8 cellular contexts compared by ENCODE assay signal in genomic region chr4:38319456-38320348, GRCh38.
A peak's percentile ranks its signal among the peaks of the same experiment; 100 is the strongest.
DNase-seq lines count a peak whose midpoint lies in the region; TF ChIP-seq lines count a peak whose summit lies in the region.

No MANE protein-coding gene starts in this region.

- H3K36me3 Mint-ChIP-seq in H9 (ENCODE audit: insufficient read depth in 1 of 3, low read depth in 3 of 3) = no peaks in the 10 kb centered on the region; a peak in 1 of 7 replicates
- peaks cover 12% of the 10 kb centered on the region for H3K36me3 Mint-ChIP-seq in activated naive CD4-positive, alpha-beta T cell treated with anti-CD3 and anti-CD28 coated beads, Interleukin-2, amount 10 ng/mL, durations not matched to agents 7 days and 5 days

- H2AK5ac ChIP-seq in H9 (ENCODE audit: insufficient read length, low read length) = no peak overlapping the region

- no peak overlapping the region for H3K56ac ChIP-seq in H9 (ENCODE audit: insufficient read length, low read depth, low read length)

- no peak overlapping the region for H3T11ph ChIP-seq in H9 (ENCODE audit: low read length)

- no peak overlapping the region for H3K18ac ChIP-seq in H9 (ENCODE audit: insufficient read length, low read depth, low read length)

- no peak overlapping the region for H2BK15ac ChIP-seq in H9 (ENCODE audit: low read depth, low read length)

- H3K9me3 Mint-ChIP-seq in H9 = peaks cover 0 to 8% of the 10 kb centered on the region in 2 experiments; a peak in 4 of 5 replicates
- peaks cover 11% of the 10 kb centered on the region for H3K9me3 Mint-ChIP-seq in activated naive CD4-positive, alpha-beta T cell treated with anti-CD3 and anti-CD28 coated beads, Interleukin-2, amount 10 ng/mL, durations not matched to agents 7 days and 5 days

- H3K4ac ChIP-seq in H9 (ENCODE audit: low read depth, low read length) = no peak overlapping the region

- no peaks in the 10 kb centered on the region for H4K20me1 ChIP-seq in H9 (ENCODE audit: control insufficient read depth, insufficient read depth, insufficient read length)
- H4K20me1 ChIP-seq in osteoblast (ENCODE audit: insufficient read depth, low read length) = no peaks in the 10 kb centered on the region

- H4K5ac ChIP-seq in H9 (ENCODE audit: insufficient read length, low read depth, low read length) = no peak overlapping the region

- no peak overlapping the region for H3K4me2 ChIP-seq in H9 (ENCODE audit: insufficient read depth, insufficient read length, low read length)
- peak overlapping the region; percentile 87 for H3K4me2 ChIP-seq in osteoblast (ENCODE audit: insufficient read depth, low read length)

- no peak overlapping the region for H3K9ac ChIP-seq in H9 (ENCODE audit: extremely low read depth, insufficient read length, low read length)

- no peak overlapping the region for H3K23ac ChIP-seq in H9 (ENCODE audit: insufficient read length, low read depth, low read length)

- H3K4me3 ChIP-seq in osteoblast (ENCODE audit: insufficient read depth, low read length) = peak overlapping the region; percentile 63

- no peak overlapping the region; a peak in 1 of 5 replicates for H3K4me3 Mint-ChIP-seq in H9
- peak overlapping the region; percentile 74 for H3K4me3 Mint-ChIP-seq in activated naive CD4-positive, alpha-beta T cell treated with anti-CD3 and anti-CD28 coated beads, Interleukin-2, amount 10 ng/mL, durations not matched to agents 7 days and 5 days

- no peaks in the 10 kb centered on the region for H3K36me3 ChIP-seq in osteoblast (ENCODE audit: insufficient read depth, low read length)

- CTCF ChIA-PET in activated naive CD4-positive, alpha-beta T cell treated with anti-CD3 and anti-CD28 coated beads, Interleukin-2, amount 10 ng/mL, durations not matched to agents 7 days and 5 days (lab: Charles Lee) = interaction anchor here (0.6 to 6.0 kb wide), 21 partner anchors 9 to 419 kb away, joined by 3 to 79 read pairs (median 4); no protein-coding TSS in a partner anchor

- no peak overlapping the region for H2BK120ac ChIP-seq in H9 (ENCODE audit: low read depth, low read length, poor library complexity, severe bottlenecking)

- H3K27me3 ChIP-seq in H9 (ENCODE audit: insufficient read depth, low read length) = no peaks in the 10 kb centered on the region
- H3K27me3 ChIP-seq in osteoblast (ENCODE audit: insufficient read depth, low read length) = no peaks in the 10 kb centered on the region

- peaks cover 1% of the 10 kb centered on the region for H3K27me3 Mint-ChIP-seq in H9 (ENCODE audit: low read depth)
- H3K27me3 Mint-ChIP-seq in activated naive CD4-positive, alpha-beta T cell treated with anti-CD3 and anti-CD28 coated beads, Interleukin-2, amount 10 ng/mL, durations not matched to agents 7 days and 5 days = peaks cover 4% of the 10 kb centered on the region

- H3K14ac ChIP-seq in H9 (ENCODE audit: insufficient read depth, low read length) = no peak overlapping the region

- no CpG with 5 or more reads among the region's 17 CpGs for WGBS in H9 (ENCODE audit: extremely low coverage, insufficient read length, low lambda C conversion rate)

- no peaks in the 10 kb centered on the region; the same call in 1 of the 2 replicates for H3K4me1 ChIP-seq in H9 (ENCODE audit: insufficient read depth, low read length)
- H3K4me1 ChIP-seq in osteoblast (ENCODE audit: insufficient read depth, low read length) = peaks cover 20% of the 10 kb centered on the region

- H4K8ac ChIP-seq in H9 (replicated peaks; ENCODE audit: insufficient read length, low read depth, low read length) = no peak overlapping the region

- H3K79me1 ChIP-seq in H9 (ENCODE audit: insufficient read depth, low read depth, low read length, poor library complexity, severe bottlenecking) = no peaks in the 10 kb centered on the region

- peak overlapping the region; percentile 68 to 90 (median 79); a peak in 3 of 7 replicates for H3K27ac Mint-ChIP-seq in H9
- peak overlapping the region; percentile 97 for H3K27ac Mint-ChIP-seq in activated naive CD4-positive, alpha-beta T cell treated with anti-CD3 and anti-CD28 coated beads, Interleukin-2, amount 10 ng/mL, durations not matched to agents 7 days and 5 days

- H4K91ac ChIP-seq in H9 (ENCODE audit: insufficient read length, low read depth, low read length) = no peak overlapping the region

- no peak overlapping the region for H3K27ac ChIP-seq in H9 (ENCODE audit: insufficient read length, low read depth, low read length)
- peak overlapping the region; percentile 76 for H3K27ac ChIP-seq in osteoblast (ENCODE audit: low read depth, low read length)
- H3K27ac ChIP-seq in temporal lobe (ENCODE audit: low read depth, low read length) = peak overlapping the region; percentile 69

- H3K79me2 ChIP-seq in H9 (ENCODE audit: insufficient read depth, low read length) = no peaks in the 10 kb centered on the region
- H3K79me2 ChIP-seq in osteoblast (ENCODE audit: insufficient read depth, low read length) = no peaks in the 10 kb centered on the region

- H3K23me2 ChIP-seq in H9 (ENCODE audit: insufficient read length, low read depth, low read length, poor library complexity, severe bottlenecking) = no peaks in the 10 kb centered on the region

- H2BK20ac ChIP-seq in H9 (ENCODE audit: low read depth, low read length, poor library complexity, severe bottlenecking) = no peak overlapping the region

- DNase-seq in DMS79 treated with DMSO at 0.1 percent for 48 hours (lab: John Stamatoyannopoulos, UW) = peak; percentile 12
- peak; percentile 91 for DNase-seq in H9
- peak; percentile 87 for DNase-seq in MV-4-11 (lab: John Stamatoyannopoulos, UW)
- peak; percentile 84 for DNase-seq in SK-N-DZ (ENCODE audit: low spot score)
- peak; percentile 95 for DNase-seq in activated naive CD4-positive, alpha-beta T cell treated with anti-CD3 and anti-CD28 coated beads, Interleukin-2, amount 10 ng/mL, durations not matched to agents 7 days and 5 days
- peak; percentile 87 for DNase-seq in germinal center (ENCODE audit: low spot score)
- DNase-seq in osteoblast (ENCODE audit: insufficient read length, low spot score, missing footprints) = peak; percentile 92

- no peaks in the 10 kb centered on the region for H3K9me3 ChIP-seq in H9 (ENCODE audit: control insufficient read depth, low read depth, low read length)
- H3K9me3 ChIP-seq in osteoblast (ENCODE audit: low read depth, low read length) = no peaks in the 10 kb centered on the region

- H2BK5ac ChIP-seq in H9 (ENCODE audit: insufficient read length, low read length) = no peak overlapping the region

- TF ChIP-seq CTCF in H9 (conservative IDR thresholded peaks at IDR 0.05) = peak; percentile 95
- TF ChIP-seq CTCF in osteoblast (IDR thresholded peaks at IDR 0.05; ENCODE audit: extremely low read depth, low read depth, low read length) = peak; percentile 100

- H2AFZ ChIP-seq in H9 (ENCODE audit: low read length) (peak overlapping the region; percentile 85), osteoblast (ENCODE audit: low read length) (peak overlapping the region; percentile 79)

- H2BK12ac ChIP-seq in H9 (ENCODE audit: insufficient read length, low read depth, low read length) = no peak overlapping the region

- H3K4me1 Mint-ChIP-seq in H9 = peaks cover 17 to 19% of the 10 kb centered on the region in 2 experiments
- peaks cover 74% of the 10 kb centered on the region for H3K4me1 Mint-ChIP-seq in activated naive CD4-positive, alpha-beta T cell treated with anti-CD3 and anti-CD28 coated beads, Interleukin-2, amount 10 ng/mL, durations not matched to agents 7 days and 5 days

Comparison
In these comparisons a context has a peak if more than half of its experiments do, and no peak if none do; other contexts are left out.
1. DNase-seq: peak in every context shown above with its lines; median percentile 95 in activated naive CD4-positive, alpha-beta T cell treated with anti-CD3 and anti-CD28 coated beads, Interleukin-2, amount 10 ng/mL, durations not matched to agents 7 days and 5 days; 92 in osteoblast; 91 in H9; 87 in MV-4-11; 87 in germinal center; 84 in SK-N-DZ; 12 in DMS79 treated with DMSO at 0.1 percent for 48 hours.